In genomic region chr6:31822038-31822821, GRCh38 we compare ENCODE assay signal across 8 cellular contexts. TPM values are rescaled to one million over a fixed set of nuclear protein-coding genes. Genes with fewer than 3 reads are reported as not detected.
A peak's percentile ranks its signal among the peaks of the same experiment; 100 is the strongest.
DNase-seq lines count a peak whose midpoint lies in the region; ATAC-seq and TF ChIP-seq lines count a peak whose summit lies in the region.

No MANE protein-coding gene starts in this region.

- H3K27ac ChIP-seq in OCI-LY1 (ENCODE audit: low read depth, low read length, poor library complexity, severe bottlenecking) (peak overlapping the region; percentile 93), esophagus (ENCODE audit: low read depth in 2 of 2, low read length in 1 of 2) (peak overlapping the region; percentile 98 to 100)

- H3K4me1 ChIP-seq in OCI-LY1 (ENCODE audit: insufficient read depth, low read length, severe bottlenecking) (peaks cover 39% of the 10 kb centered on the region), esophagus (ENCODE audit: control insufficient read depth in 2 of 2, insufficient read depth in 2 of 2, low read length in 1 of 2) (peaks cover 0 to 2% of the 10 kb centered on the region in 2 donors), mononuclear cell (ENCODE audit: insufficient read depth, low read length) (peaks cover 75% of the 10 kb centered on the region)

- in situ Hi-C loops in Caki2 (cut with HindIII; ENCODE audit: low pct_unique_long_range_greater_than_20kb, low sequenced_read_pairs), result no loop called here

- peak; percentile 98 for DNase-seq in Caki2 (ENCODE audit: low read depth)
- peak; percentile 90 for DNase-seq in H7
- DNase-seq in activated T-cell treated with anti-CD3 and anti-CD28 coated beads for 4 hours, result peak; percentile 43
- DNase-seq in stimulated activated naive CD4-positive, alpha-beta T cell treated with Interleukin-2 at 50 U/mL for 16 hours (lab: John Stamatoyannopoulos, UW), result peak; percentile 69

- H3K9ac ChIP-seq in OCI-LY1 (ENCODE audit: low read length), result peak overlapping the region; percentile 96

- no peaks in the 10 kb centered on the region for H4K20me1 ChIP-seq in OCI-LY1 (ENCODE audit: insufficient read depth, low read length)

- H3K36me3 ChIP-seq in H7 (replicated peaks; ENCODE audit: control insufficient read depth, insufficient read depth, low read length) (no peaks in the 10 kb centered on the region), OCI-LY1 (ENCODE audit: insufficient read depth, low read length) (no peaks in the 10 kb centered on the region), esophagus (ENCODE audit: control insufficient read depth in 2 of 2, insufficient read depth in 2 of 2, low read length in 1 of 2) (no peaks in the 10 kb centered on the region)

- WGBS in esophagus, 2 donors, result 0 to 1% methylated on average over 20 to 25 of the region's 25 CpGs

- peak overlapping the region; percentile 93 for H3K4me2 ChIP-seq in OCI-LY1 (ENCODE audit: low read length)

- no peak for ATAC-seq in HG03460 (IDR thresholded peaks at IDR 0.05; ENCODE audit: unreplicated experiment)

- TF ChIP-seq CTCF in OCI-LY1 (IDR thresholded peaks at IDR 0.05; ENCODE audit: low read length), result no peak

- H3K9me3 ChIP-seq in OCI-LY1 (ENCODE audit: low read length) (no peaks in the 10 kb centered on the region), esophagus (ENCODE audit: control insufficient read depth in 2 of 2, insufficient read depth in 1 of 2, low read depth in 1 of 2, low read length in 1 of 2) (no peaks in the 10 kb centered on the region), mononuclear cell (ENCODE audit: low read depth, low read length) (no peaks in the 10 kb centered on the region)

- H3K4me3 ChIP-seq in H7 (ENCODE audit: insufficient read depth, low read depth, low read length) (peak overlapping the region; percentile 67), OCI-LY1 (ENCODE audit: low read depth, low read length, poor library complexity, severe bottlenecking) (peak overlapping the region; percentile 85), esophagus (ENCODE audit: low read depth in 1 of 2, low read length in 2 of 2) (peak overlapping the region; percentile 41 to 51), mononuclear cell (ENCODE audit: low read length) (peak overlapping the region; percentile 62)

- peak overlapping the region; percentile 64; the same call in 1 of the 2 replicates for H2AFZ ChIP-seq in OCI-LY1 (ENCODE audit: low read length)

- H3K27me3 ChIP-seq in H7 (ENCODE audit: control insufficient read depth, insufficient read depth, low read length), result no peaks in the 10 kb centered on the region
- H3K27me3 ChIP-seq in OCI-LY1 (ENCODE audit: insufficient read depth, low read length), result no peaks in the 10 kb centered on the region
- H3K27me3 ChIP-seq in esophagus (ENCODE audit: control insufficient read depth in 1 of 2, insufficient read depth in 2 of 2, low read length in 2 of 2), result no peaks in the 10 kb centered on the region
- H3K27me3 ChIP-seq in mononuclear cell (ENCODE audit: insufficient read depth, low read length), result no peaks in the 10 kb centered on the region

- H3F3A ChIP-seq in OCI-LY1 (ENCODE audit: insufficient read depth, low read length), result no peaks in the 10 kb centered on the region

- no peaks in the 10 kb centered on the region for H3K79me2 ChIP-seq in OCI-LY1 (ENCODE audit: insufficient read depth, low read length)

- H3K9me2 ChIP-seq in OCI-LY1 (ENCODE audit: low read depth, low read length), result no peaks in the 10 kb centered on the region

RNA-seq across cellular contexts. Expression of gene HSPA1B, which starts 5.3 kb away (rescaled TPM):
- total RNA-seq in Caki2 (2014; rRNA removed; shearing (Covaris generic); ENCODE audit: low replicate concordance), result 441 and 449 TPM in 2 replicates
- total RNA-seq in H7 (2014; rRNA removed; shearing (Covaris generic)), result 63.3 and 70.4 TPM in 2 replicates
- 100 to 1,000 TPM in 1 of 2 donors, 10 to 100 TPM in 1; 26.9 to 103 TPM for polyA plus RNA-seq in esophagus
- total RNA-seq in mononuclear cell, result 13.3 TPM

RNA-seq across cellular contexts. Expression of gene HSPA1A, which starts 6.9 kb away (rescaled TPM):
- total RNA-seq in Caki2 (2014; rRNA removed; shearing (Covaris generic); ENCODE audit: low replicate concordance), result 316 and 350 TPM in 2 replicates
- 45.7 and 58.5 TPM in 2 replicates for total RNA-seq in H7 (2014; rRNA removed; shearing (Covaris generic))
- polyA plus RNA-seq in esophagus, result 100 to 1,000 TPM; 105 to 125 TPM
- total RNA-seq in mononuclear cell, result 16.6 TPM

RNA-seq across cellular contexts. Expression of gene HSPA1L, which starts 7.1 kb away (rescaled TPM):
- total RNA-seq in Caki2 (2014; rRNA removed; shearing (Covaris generic); ENCODE audit: low replicate concordance), result 0.61 and 2.0 TPM in 2 replicates
- total RNA-seq in H7 (2014; rRNA removed; shearing (Covaris generic)), result 0.15 and 0.55 TPM in 2 replicates
- under 1 TPM; 0.39 to 0.42 TPM for polyA plus RNA-seq in esophagus
- total RNA-seq in mononuclear cell, result 2.7 TPM

RNA-seq across cellular contexts. Expression of gene LSM2, which starts 15.5 kb away (rescaled TPM):
- 75.6 and 85.5 TPM in 2 replicates for total RNA-seq in Caki2 (2014; rRNA removed; shearing (Covaris generic); ENCODE audit: low replicate concordance)
- total RNA-seq in H7 (2014; rRNA removed; shearing (Covaris generic)), result 108 and 150 TPM in 2 replicates
- polyA plus RNA-seq in esophagus, result 10 to 100 TPM; 25.6 to 42.9 TPM
- total RNA-seq in mononuclear cell, result 15.4 TPM

RNA-seq across cellular contexts. Expression of gene VARS1, which starts 26.7 kb away (rescaled TPM):
- total RNA-seq in Caki2 (2014; rRNA removed; shearing (Covaris generic); ENCODE audit: low replicate concordance), result 122 and 144 TPM in 2 replicates
- total RNA-seq in H7 (2014; rRNA removed; shearing (Covaris generic)), result 114 and 115 TPM in 2 replicates
- polyA plus RNA-seq in esophagus, result 10 to 100 TPM; 35.7 to 37.3 TPM
- total RNA-seq in mononuclear cell, result 12.3 TPM

Comparison
In these comparisons a context has a peak if more than half of its experiments do, and no peak if none do; other contexts are left out.
1. DNase-seq: peak in every context shown above with its lines; median percentile 98 in Caki2; 90 in H7; 69 in stimulated activated naive CD4-positive, alpha-beta T cell treated with Interleukin-2 at 50 U/mL for 16 hours; 43 in activated T-cell treated with anti-CD3 and anti-CD28 coated beads for 4 hours.